In genomic region chr16:89505204-89506112, GRCh38 we compare ENCODE assay signal across 8 cellular contexts. TPM values are rescaled to one million over a fixed set of nuclear protein-coding genes. Genes with fewer than 3 reads are reported as not detected.
DNase-seq lines count a peak whose midpoint lies in the region; ATAC-seq and TF ChIP-seq lines count a peak whose summit lies in the region.

No MANE protein-coding gene starts in this region.

- BruUV-seq in Caco-2 (replicated peaks; lab: Mats Ljungman, UMichigan), result no TSS peak

- H3K4me1 ChIP-seq in Caco-2 (peaks cover 47% of the 10 kb centered on the region), mucosa of stomach (ENCODE audit: control insufficient read depth, insufficient read depth, low read length) (peaks cover 50% of the 10 kb centered on the region)

- no peaks in the 10 kb centered on the region for H3K27me3 Mint-ChIP-seq in Caco-2 (ENCODE audit: insufficient read depth, unreplicated experiment)
- H3K27me3 Mint-ChIP-seq in activated CD4-positive, alpha-beta memory T cell treated with anti-CD3 and anti-CD28 coated beads, Interleukin-2, amount 10 ng/mL, durations not matched to agents 7 days and 5 days, result no peaks in the 10 kb centered on the region
- H3K27me3 Mint-ChIP-seq in effector memory CD8-positive, alpha-beta T cell, result no peaks in the 10 kb centered on the region

- CTCF ChIA-PET in Caco-2 (lab: Charles Lee), result interaction anchor here (1.2 kb wide), 1 partner anchor 52 kb away, joined by 3 read pairs; no protein-coding TSS in a partner anchor
- CTCF ChIA-PET in activated CD4-positive, alpha-beta memory T cell treated with anti-CD3 and anti-CD28 coated beads, Interleukin-2, amount 10 ng/mL, durations not matched to agents 7 days and 5 days (lab: Charles Lee), result interaction anchor here (0.7 to 1.3 kb wide), 4 partner anchors 48 to 265 kb away, joined by 3 read pairs; no protein-coding TSS in a partner anchor

- peak overlapping the region; percentile 56 for H3K4me3 Mint-ChIP-seq in Caco-2 (ENCODE audit: unreplicated experiment)
- peak overlapping the region; percentile 93 for H3K4me3 Mint-ChIP-seq in activated CD4-positive, alpha-beta memory T cell treated with anti-CD3 and anti-CD28 coated beads, Interleukin-2, amount 10 ng/mL, durations not matched to agents 7 days and 5 days
- H3K4me3 Mint-ChIP-seq in effector memory CD8-positive, alpha-beta T cell, result peak overlapping the region; percentile 75

- intact Hi-C loops in Caco-2 (cut with micrococcal nuclease; ENCODE audit: unreplicated experiment), result loop anchor here (5.0 to 10.0 kb wide), 3 partner anchors 101 to 258 kb away; no protein-coding TSS in a partner anchor

- H3K36me3 ChIP-seq in Caco-2 (ENCODE audit: control insufficient read depth, insufficient read depth, low read length), result no peaks in the 10 kb centered on the region
- H3K36me3 ChIP-seq in mucosa of stomach (ENCODE audit: control insufficient read depth, insufficient read depth, low read length), result no peaks in the 10 kb centered on the region

- peaks cover 39% of the 10 kb centered on the region for H3K36me3 Mint-ChIP-seq in Caco-2 (ENCODE audit: insufficient read depth, unreplicated experiment)
- H3K36me3 Mint-ChIP-seq in activated CD4-positive, alpha-beta memory T cell treated with anti-CD3 and anti-CD28 coated beads, Interleukin-2, amount 10 ng/mL, durations not matched to agents 7 days and 5 days (ENCODE audit: low read depth), result no peaks in the 10 kb centered on the region
- H3K36me3 Mint-ChIP-seq in effector memory CD8-positive, alpha-beta T cell (ENCODE audit: insufficient read depth), result peaks cover 31% of the 10 kb centered on the region

- no peak overlapping the region for H3K4me3 ChIP-seq in Caco-2 (ENCODE audit: low read depth, low read length)
- H3K4me3 ChIP-seq in mucosa of stomach (ENCODE audit: low read length), result no peak overlapping the region

- H3K9ac ChIP-seq in mucosa of stomach (ENCODE audit: low read length), result peak overlapping the region; percentile 48

- POLR2A ChIA-PET in Caco-2 (lab: Charles Lee), result interaction anchor here (1.2 kb wide), 1 partner anchor 134 kb away, joined by 3 read pairs; no protein-coding TSS in a partner anchor
- POLR2A ChIA-PET in activated CD4-positive, alpha-beta memory T cell treated with anti-CD3 and anti-CD28 coated beads, Interleukin-2, amount 10 ng/mL, durations not matched to agents 7 days and 5 days (lab: Charles Lee), result interaction anchor here (1.1 to 6.7 kb wide), 11 partner anchors 8 to 193 kb away, joined by 3 to 158 read pairs (median 3); partner anchors contain the start of gene ANKRD11

- TF ChIP-seq CTCF in Caco-2 (IDR thresholded peaks at IDR 0.05; ENCODE audit: insufficient read depth in 1 of 2, low read depth in 1 of 2, low read length in 1 of 2, severe bottlenecking in 1 of 2, unreplicated experiment in 1 of 2), result no peak

- DNase-seq in Caco-2 (peak in 1 of 2 experiments; percentile 80), NCI-H1092 treated with DMSO at 0.1 percent for 48 hours (lab: John Stamatoyannopoulos, UW) (peak; percentile 23)
- DNase-seq in activated CD4-positive, alpha-beta memory T cell treated with anti-CD3 and anti-CD28 coated beads, Interleukin-2, amount 10 ng/mL, durations not matched to agents 7 days and 5 days, result peak; percentile 91
- DNase-seq in effector memory CD8-positive, alpha-beta T cell, result peak; percentile 87 to 89 (median 88)
- DNase-seq in stimulated activated CD8-positive, alpha-beta memory T cell treated with anti-CD3 and anti-CD28 coated beads, Interleukin-4, amount 100 ng/mL, for 1 hour (ENCODE audit: low read depth in 2 of 2, low spot score in 1 of 2), result peak; percentile 75 to 77

- ATAC-seq in GM21737 (IDR thresholded peaks at IDR 0.05; ENCODE audit: unreplicated experiment) (peak; percentile 49), GM19328 (IDR thresholded peaks at IDR 0.05; ENCODE audit: unreplicated experiment) (no peak)
- ATAC-seq in effector memory CD8-positive, alpha-beta T cell (replicated peaks), result peak; percentile 63

- H3K27ac Mint-ChIP-seq in Caco-2 (ENCODE audit: unreplicated experiment), result peak overlapping the region; percentile 55
- peak overlapping the region; percentile 88 for H3K27ac Mint-ChIP-seq in activated CD4-positive, alpha-beta memory T cell treated with anti-CD3 and anti-CD28 coated beads, Interleukin-2, amount 10 ng/mL, durations not matched to agents 7 days and 5 days
- H3K27ac Mint-ChIP-seq in effector memory CD8-positive, alpha-beta T cell, result peak overlapping the region; percentile 69 to 86

- H3K9me3 ChIP-seq in Caco-2 (no peaks in the 10 kb centered on the region), mucosa of stomach (ENCODE audit: control insufficient read depth, low read length) (no peaks in the 10 kb centered on the region)

- no peaks in the 10 kb centered on the region for H3K9me3 Mint-ChIP-seq in Caco-2 (ENCODE audit: unreplicated experiment)
- H3K9me3 Mint-ChIP-seq in activated CD4-positive, alpha-beta memory T cell treated with anti-CD3 and anti-CD28 coated beads, Interleukin-2, amount 10 ng/mL, durations not matched to agents 7 days and 5 days, result no peaks in the 10 kb centered on the region
- no peaks in the 10 kb centered on the region for H3K9me3 Mint-ChIP-seq in effector memory CD8-positive, alpha-beta T cell

- H3K4me1 Mint-ChIP-seq in Caco-2 (ENCODE audit: low read depth, unreplicated experiment), result peaks cover 20% of the 10 kb centered on the region
- H3K4me1 Mint-ChIP-seq in activated CD4-positive, alpha-beta memory T cell treated with anti-CD3 and anti-CD28 coated beads, Interleukin-2, amount 10 ng/mL, durations not matched to agents 7 days and 5 days, result peaks cover 40% of the 10 kb centered on the region
- H3K4me1 Mint-ChIP-seq in effector memory CD8-positive, alpha-beta T cell (ENCODE audit: low read depth in 2 of 2), result peaks cover 17 to 26% of the 10 kb centered on the region in 2 donors

- no peaks in the 10 kb centered on the region for H3K27me3 ChIP-seq in Caco-2 (replicated peaks; ENCODE audit: control insufficient read depth, insufficient read depth, low read length)
- H3K27me3 ChIP-seq in mucosa of stomach (ENCODE audit: control insufficient read depth, insufficient read depth, low read length), result no peaks in the 10 kb centered on the region

RNA-seq across cellular contexts. Expression of gene SPG7, which starts 2.7 kb away (rescaled TPM):
- 159 and 178 TPM in 2 replicates for total RNA-seq in Caco-2 (2022)
- 10 to 100 TPM; 73.9 to 77.9 TPM for total RNA-seq in activated CD4-positive, alpha-beta memory T cell treated with anti-CD3 and anti-CD28 coated beads, Interleukin-2, amount 10 ng/mL, durations not matched to agents 7 days and 5 days

RNA-seq across cellular contexts. Expression of gene ANKRD11, which starts 15.1 kb away (rescaled TPM):
- total RNA-seq in Caco-2 (2022), result 297 TPM in 2 replicates
- 100 to 1,000 TPM; 199 to 208 TPM for total RNA-seq in activated CD4-positive, alpha-beta memory T cell treated with anti-CD3 and anti-CD28 coated beads, Interleukin-2, amount 10 ng/mL, durations not matched to agents 7 days and 5 days

RNA-seq across cellular contexts. Expression of gene RPL13, which starts 55.0 kb away (rescaled TPM):
- total RNA-seq in Caco-2 (2022), result 2,846 and 2,897 TPM in 2 replicates
- total RNA-seq in activated CD4-positive, alpha-beta memory T cell treated with anti-CD3 and anti-CD28 coated beads, Interleukin-2, amount 10 ng/mL, durations not matched to agents 7 days and 5 days, result 1,000 to 10,000 TPM; 2,083 to 2,114 TPM
